ENCODE assay signal across 8 cellular contexts in genomic region chr2:24046930-24047702, GRCh38. TPM values are rescaled to one million over a fixed set of nuclear protein-coding genes. Genes with fewer than 3 reads are reported as not detected.
DNase-seq lines count a peak whose midpoint lies in the region; ATAC-seq and TF ChIP-seq lines count a peak whose summit lies in the region.

A gene with protein sequence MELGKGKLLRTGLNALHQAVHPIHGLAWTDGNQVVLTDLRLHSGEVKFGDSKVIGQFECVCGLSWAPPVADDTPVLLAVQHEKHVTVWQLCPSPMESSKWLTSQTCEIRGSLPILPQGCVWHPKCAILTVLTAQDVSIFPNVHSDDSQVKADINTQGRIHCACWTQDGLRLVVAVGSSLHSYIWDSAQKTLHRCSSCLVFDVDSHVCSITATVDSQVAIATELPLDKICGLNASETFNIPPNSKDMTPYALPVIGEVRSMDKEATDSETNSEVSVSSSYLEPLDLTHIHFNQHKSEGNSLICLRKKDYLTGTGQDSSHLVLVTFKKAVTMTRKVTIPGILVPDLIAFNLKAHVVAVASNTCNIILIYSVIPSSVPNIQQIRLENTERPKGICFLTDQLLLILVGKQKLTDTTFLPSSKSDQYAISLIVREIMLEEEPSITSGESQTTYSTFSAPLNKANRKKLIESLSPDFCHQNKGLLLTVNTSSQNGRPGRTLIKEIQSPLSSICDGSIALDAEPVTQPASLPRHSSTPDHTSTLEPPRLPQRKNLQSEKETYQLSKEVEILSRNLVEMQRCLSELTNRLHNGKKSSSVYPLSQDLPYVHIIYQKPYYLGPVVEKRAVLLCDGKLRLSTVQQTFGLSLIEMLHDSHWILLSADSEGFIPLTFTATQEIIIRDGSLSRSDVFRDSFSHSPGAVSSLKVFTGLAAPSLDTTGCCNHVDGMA (minus strand): TSS chr2:24047391. CDS start chr2:24039494, 7,897 bp downstream.

- H3K27ac ChIP-seq in Panc1 (ENCODE audit: low read length) (peak within 1 kb of the TSS; percentile 82), esophagus muscularis mucosa (replicated peaks in 1 of 4) (peak within 1 kb of the TSS; percentile 76 to 85 (median 79)), muscle layer of duodenum (ENCODE audit: low read length) (peak within 1 kb of the TSS; percentile 67)

- TF ChIP-seq EP300 in esophagus muscularis mucosa (IDR thresholded peaks at IDR 0.05), result no peak

- H3K4me1 ChIP-seq in Panc1 (ENCODE audit: control insufficient read depth, insufficient read depth, low read length) (peaks cover 25% of the 10 kb centered on the region; the same call in 1 of the 2 replicates), esophagus muscularis mucosa (peaks cover 13 to 48% (median 38%) of the 10 kb centered on the region in 4 donors), muscle layer of duodenum (ENCODE audit: control insufficient read depth in 1 of 2, insufficient read depth in 2 of 2, low read length in 2 of 2) (peaks cover 3 to 17% of the 10 kb centered on the region in 2 donors)

- peak; percentile 98 for DNase-seq in DMS53 (lab: John Stamatoyannopoulos, UW)
- DNase-seq in KG1 (lab: John Stamatoyannopoulos, UW), result peak; percentile 77
- peak; percentile 95 for DNase-seq in Panc1 (ENCODE audit: low read depth, low spot score)
- DNase-seq in activated T-cell treated with anti-CD3 and anti-CD28 coated beads, Interleukin-2, amount 50 U/mL, for 4 hours, result peak; percentile 86
- DNase-seq in esophagus muscularis mucosa (ENCODE audit: extremely low spot score), result peak; percentile 98
- peak; percentile 91 to 94 for DNase-seq in stimulated activated CD8-positive, alpha-beta memory T cell treated with anti-CD3 and anti-CD28 coated beads, Interleukin-7, amount 100 ng/mL, for 4 hours (ENCODE audit: low read depth in 2 of 2)

- peaks cover 24% of the 10 kb centered on the region for H3K4me1 Mint-ChIP-seq in activated T-cell treated with anti-CD3 and anti-CD28 coated beads, Interleukin-2, amount 50 U/mL, for 4 hours (ENCODE audit: low read depth)

- peak; percentile 99 for ATAC-seq in GM21723 (IDR thresholded peaks at IDR 0.05; ENCODE audit: unreplicated experiment)
- ATAC-seq in Panc1, result peak; percentile 95
- ATAC-seq in activated T-cell treated with anti-CD3 and anti-CD28 coated beads, Interleukin-2, amount 50 U/mL, for 4 hours, result peak; percentile 99

- H3K27me3 ChIP-seq in Panc1 (ENCODE audit: control insufficient read depth, insufficient read depth, low read length) (no peaks in the 10 kb centered on the region), esophagus muscularis mucosa (no peaks in the 10 kb centered on the region), muscle layer of duodenum (ENCODE audit: low read depth, low read length) (no peaks in the 10 kb centered on the region)

- in situ Hi-C loops in Panc1 (cut with HindIII; ENCODE audit: low pct_unique_long_range_greater_than_20kb, low sequenced_read_pairs), result no loop called here

- H3K36me3 ChIP-seq in Panc1 (ENCODE audit: control insufficient read depth, insufficient read depth, low read length) (no peaks in the 10 kb centered on the region), esophagus muscularis mucosa (no peaks in the 10 kb centered on the region), muscle layer of duodenum (ENCODE audit: control insufficient read depth in 1 of 2, insufficient read depth in 2 of 2, low read length in 2 of 2) (no peaks in the 10 kb centered on the region)

- no peaks in the 10 kb centered on the region for H3K9me3 ChIP-seq in Panc1 (ENCODE audit: control insufficient read depth, insufficient read depth, low read depth, low read length)
- H3K9me3 ChIP-seq in esophagus muscularis mucosa, result no peaks in the 10 kb centered on the region
- no peaks in the 10 kb centered on the region for H3K9me3 ChIP-seq in muscle layer of duodenum (ENCODE audit: control insufficient read depth in 1 of 2, low read length in 2 of 2)

- intact Hi-C loops in Panc1 (cut with micrococcal nuclease; ENCODE audit: unreplicated experiment), result loop anchor here (10.0 kb wide), 1 partner anchor 122 kb away; the partner anchor contains the start of gene ATAD2B
- intact Hi-C loops in esophagus muscularis mucosa (cut with DNase I), result loop anchor here (5.0 to 10.0 kb wide), 2 partner anchors 35 to 122 kb away; partner anchors contain the start of genes ATAD2B and TP53I3

- peak within 1 kb of the TSS; percentile 94 to 98 for H3K4me3 ChIP-seq in Panc1 (ENCODE audit: low read depth in 2 of 2, low read length in 2 of 2)
- peak within 1 kb of the TSS; percentile 74 to 88 (median 82) for H3K4me3 ChIP-seq in esophagus muscularis mucosa
- H3K4me3 ChIP-seq in muscle layer of duodenum (ENCODE audit: low read depth in 1 of 2, low read length in 2 of 2), result peak within 1 kb of the TSS; percentile 82 to 88

- H3K9me3 Mint-ChIP-seq in activated T-cell treated with anti-CD3 and anti-CD28 coated beads, Interleukin-2, amount 50 U/mL, for 4 hours, result no peaks in the 10 kb centered on the region

- TF ChIP-seq POLR2A in esophagus muscularis mucosa (IDR thresholded peaks at IDR 0.05; ENCODE audit: low read depth), result no peak

- peaks cover 3% of the 10 kb centered on the region for H3K27me3 Mint-ChIP-seq in activated T-cell treated with anti-CD3 and anti-CD28 coated beads, Interleukin-2, amount 50 U/mL, for 4 hours (ENCODE audit: low read depth)

- BruUV-seq in Panc1 (replicated peaks; lab: Mats Ljungman, UMichigan), result no TSS peak

- CTCF ChIA-PET in Panc1 (lab: Charles Lee), result interaction anchor here (0.8 to 1.0 kb wide), 3 partner anchors 37 to 223 kb away, joined by 3 to 6 read pairs (median 5); partner anchors contain the start of genes ATAD2B and TP53I3

- no peaks in the 10 kb centered on the region for H3K36me3 Mint-ChIP-seq in activated T-cell treated with anti-CD3 and anti-CD28 coated beads, Interleukin-2, amount 50 U/mL, for 4 hours (ENCODE audit: insufficient read depth)

- under 1% methylated on average over 28 of the region's 38 CpGs for WGBS in esophagus muscularis mucosa

- TF ChIP-seq CTCF in Panc1 (IDR thresholded peaks at IDR 0.05) (no peak), esophagus muscularis mucosa (IDR thresholded peaks at IDR 0.05) (no peak)

- POLR2A ChIA-PET in Panc1 (lab: Charles Lee), result interaction anchor here (0.6 kb wide), 2 partner anchors 51 to 681 kb away, joined by 3 to 4 read pairs; no protein-coding TSS in a partner anchor

- H3K4me3 Mint-ChIP-seq in activated T-cell treated with anti-CD3 and anti-CD28 coated beads, Interleukin-2, amount 50 U/mL, for 4 hours, result peak within 1 kb of the TSS; percentile 98

RNA-seq across cellular contexts. Expression of the gene that starts here (rescaled TPM):
- 20.0 TPM for total RNA-seq in Panc1 (2021; ENCODE audit: unreplicated experiment)
- 8.1 TPM for polyA plus RNA-seq in Panc1 (2012; ENCODE audit: insufficient read length)
- 10 to 100 TPM; 22.5 to 26.9 (median 25.5) TPM for total RNA-seq in activated T-cell treated with anti-CD3 and anti-CD28 coated beads, Interleukin-2, amount 50 U/mL, for 4 hours
- 1 to 10 TPM; 4.5 to 9.1 (median 6.2) TPM for total RNA-seq in esophagus muscularis mucosa

Comparison
In these comparisons a context has a peak if more than half of its experiments do, and no peak if none do; other contexts are left out.
1. Peak in every context shown above with its lines: DNase-seq, ATAC-seq, H3K4me3 ChIP-seq and H3K27ac ChIP-seq.